ENCODE assay signal across 23 cellular contexts in genomic region chr6:110649704-110650103, GRCh38.
A peak's percentile ranks its signal among the peaks of the same experiment; 100 is the strongest.
DNase-seq lines count a peak whose midpoint lies in the region; ATAC-seq, FAIRE-seq and TF ChIP-seq lines count a peak whose summit lies in the region.
"Had no signal": no experiment of that assay in that cellular context is flagged by ENCODE, and none has a peak within 500 bp of the region (broad histone marks: within the 10 kb centered on the region; RNA-seq: fewer than 3 reads in every experiment).

No MANE protein-coding gene starts in this region.

- DNase-seq in cardiac muscle cell (ENCODE audit: low read depth in 1 of 2, low spot score in 1 of 2) (no peak), Right ventricle myocardium inferior (ENCODE audit: missing footprints) (no peak), dorsolateral prefrontal cortex (no peak), NCI-H526 treated with DMSO at 0.1 percent for 48 hours (lab: John Stamatoyannopoulos, UW) (no peak), left lung (no peak)
- no peak for DNase-seq in central memory CD4-positive, alpha-beta T cell
- DNase-seq: AML-193; BE2C; CD4-positive, alpha-beta T cell; CD8-positive, alpha-beta memory T cell; DMS 273 treated with DMSO at 0.1 percent for 48 hours; DMS79; EL; GDM1; GM23248; H7; HCEC 1CT had no signal

- ATAC-seq in Right ventricle myocardium inferior (no peak), left lung (no peak)
- ATAC-seq: GM12878 had no signal

- no peaks in the 10 kb centered on the region for H3K9me3 ChIP-seq in cardiac muscle cell (ENCODE audit: low read depth)
- peaks cover 0 to 3% of the 10 kb centered on the region in 2 donors for H3K9me3 ChIP-seq in left lung
- H3K9me3 ChIP-seq: BE2C had no signal

- peak; percentile 14 for FAIRE-seq in A204.1 (lab: Jason Lieb, UNC)
- FAIRE-seq: D721Med, GM12878, GM19239, H1 had no signal

- no peaks in the 10 kb centered on the region for H3K27me3 ChIP-seq in cardiac muscle cell
- H3K27me3 ChIP-seq in dorsolateral prefrontal cortex: no peaks in the 10 kb centered on the region
- no peaks in the 10 kb centered on the region for H3K27me3 ChIP-seq in left lung
- H3K27me3 ChIP-seq: BE2C; BLaER1 treated with 17β-estradiol and CSF1 and Interleukin-3, amounts not matched to agents 10 nM and 100 nM had no signal

- H3K27ac ChIP-seq in cardiac muscle cell (peak overlapping the region; percentile 68), dorsolateral prefrontal cortex (peak overlapping the region in 36 of 59 donors; percentile 1 to 95 (median 82)), left lung (no peak overlapping the region)
- H3K27ac ChIP-seq: BLaER1 treated with 17β-estradiol and CSF1 and Interleukin-3, amounts not matched to agents 10 nM and 100 nM; GM23248 had no signal

- TF ChIP-seq CTCF in cardiac muscle cell (IDR thresholded peaks at IDR 0.05; ENCODE audit: low read depth, low read length) (no peak), dorsolateral prefrontal cortex (IDR thresholded peaks at IDR 0.05 in 54 of 56, conservative IDR thresholded peaks at IDR 0.05 in 2 of 56; ENCODE audit: low read depth in 1 of 56, partially characterized antibody in 56 of 56) (no peak), left lung (IDR thresholded peaks at IDR 0.05) (no peak)

- H3K4me3 ChIP-seq in cardiac muscle cell (no peak overlapping the region), dorsolateral prefrontal cortex (no peak overlapping the region), left lung (no peak overlapping the region)
- H3K4me3 ChIP-seq: BLaER1 treated with 17β-estradiol and CSF1 and Interleukin-3, amounts not matched to agents 10 nM and 100 nM; GM12878; GM23248 had no signal

- H3K4me1 ChIP-seq in cardiac muscle cell (ENCODE audit: low read depth) (peaks cover 18% of the 10 kb centered on the region), left lung (no peaks in the 10 kb centered on the region)
- H3K4me1 ChIP-seq: BE2C; BLaER1 treated with 17β-estradiol and CSF1 and Interleukin-3, amounts not matched to agents 10 nM and 100 nM had no signal

- intact Hi-C loops in Right ventricle myocardium inferior (cut with DNase I) (no loop called here), dorsolateral prefrontal cortex (cut with DNase I) (no loop called here), left lung (cut with DNase I) (no loop called here)

- H3K36me3 ChIP-seq in cardiac muscle cell (peaks cover 3% of the 10 kb centered on the region), left lung (peaks cover 0 to 14% of the 10 kb centered on the region in 2 donors)
- H3K36me3 ChIP-seq: BE2C had no signal

Comparison
In these comparisons a context has a peak if more than half of its experiments do, and no peak if none do; other contexts are left out.
1. H3K27ac ChIP-seq: peak in cardiac muscle cell (single experiment) and dorsolateral prefrontal cortex (36 of 59); none in left lung (0 of 2).